22 cellular contexts compared by ENCODE assay signal in the genomic region with DNA sequence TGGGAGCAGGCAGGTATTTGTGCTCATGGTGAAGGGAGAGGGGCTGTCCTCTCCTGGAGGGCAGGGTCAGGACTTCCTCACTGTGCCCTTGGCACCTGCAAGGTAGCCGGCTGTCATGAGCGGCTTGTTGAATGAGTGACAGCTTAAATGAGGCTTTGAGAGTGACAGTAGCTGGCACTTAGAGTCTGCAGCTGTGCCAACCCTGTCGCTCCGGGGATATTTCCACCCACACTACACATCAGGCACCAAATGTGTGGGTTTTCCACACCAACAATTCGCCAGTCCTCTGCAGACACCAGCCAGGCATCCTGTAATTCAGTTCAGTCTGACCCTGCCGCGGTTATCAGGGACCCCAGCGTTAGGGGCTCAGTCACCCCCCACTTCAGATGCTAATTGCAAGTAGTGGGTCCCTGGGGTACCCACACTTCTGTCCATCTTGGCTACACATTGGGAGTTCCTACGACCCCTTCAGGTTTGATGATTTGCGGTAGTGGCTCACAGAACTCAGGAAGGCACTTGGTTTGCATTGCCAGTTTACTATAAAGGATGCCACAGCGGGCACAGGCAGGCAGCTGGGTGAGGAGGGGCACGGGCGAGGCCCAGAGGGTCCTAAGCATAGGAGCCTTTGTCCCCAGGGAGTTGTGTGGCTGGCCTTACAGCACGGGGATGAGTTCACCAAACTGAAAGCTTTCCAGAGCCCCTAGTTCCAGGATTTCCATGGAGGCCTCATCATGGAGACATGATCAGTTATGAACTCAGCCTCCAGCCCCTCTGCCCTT. TPM values are rescaled to one million over a fixed set of nuclear protein-coding genes. Genes with fewer than 3 reads are reported as not detected.
DNase-seq lines count a peak whose midpoint lies in the region; ATAC-seq and TF ChIP-seq lines count a peak whose summit lies in the region.
"Had no signal": no experiment of that assay in that cellular context is flagged by ENCODE, and none has a peak within 500 bp of the region (broad histone marks: within the 10 kb centered on the region; RNA-seq: fewer than 3 reads in every experiment).

No MANE protein-coding gene starts in this region.

- no peak overlapping the region for H3K23ac ChIP-seq in neuronal stem cell (ENCODE audit: low read depth, low read length, poor library complexity)

- H3K18ac ChIP-seq in neuronal stem cell (ENCODE audit: low read length) = no peak overlapping the region

- H4K8ac ChIP-seq in neuronal stem cell (ENCODE audit: low read depth, low read length) = no peak overlapping the region

- H3K14ac ChIP-seq in neuronal stem cell (ENCODE audit: low read length) = no peak overlapping the region

- no peaks in the 10 kb centered on the region for H3K9me3 Mint-ChIP-seq in immature natural killer cell
- H3K9me3 Mint-ChIP-seq: CD4-positive, CD25-positive, alpha-beta regulatory T cell had no signal

- H2BK120ac ChIP-seq in neuronal stem cell (ENCODE audit: low read depth, low read length) = no peak overlapping the region

- H3K9me3 ChIP-seq in right atrium auricular region (no peaks in the 10 kb centered on the region), RWPE2 (ENCODE audit: severe bottlenecking) (no peaks in the 10 kb centered on the region), neuronal stem cell (replicated peaks in 1 of 2; ENCODE audit: control insufficient read depth in 2 of 2, insufficient read depth in 1 of 2, low read depth in 1 of 2, low read length in 2 of 2) (no peaks in the 10 kb centered on the region)
- H3K9me3 ChIP-seq: A549, SK-N-SH had no signal

- H3K27ac ChIP-seq in right atrium auricular region (no peak overlapping the region), RWPE2 (ENCODE audit: poor library complexity, severe bottlenecking) (no peak overlapping the region), neuronal stem cell (replicated peaks; ENCODE audit: low read length) (no peak overlapping the region)
- H3K27ac ChIP-seq: A549, PC-9 had no signal

- no CpG with 5 or more reads among the region's 14 CpGs for WGBS in neuronal stem cell (ENCODE audit: extremely low coverage in 2 of 2, insufficient read length in 2 of 2, insufficient replicate concordance in 1 of 2), 2 donors

- no peak overlapping the region for H2BK15ac ChIP-seq in neuronal stem cell (ENCODE audit: low read length)

- H3K4me3 ChIP-seq in right atrium auricular region (no peak overlapping the region), RWPE2 (ENCODE audit: severe bottlenecking) (no peak overlapping the region), neuronal stem cell (ENCODE audit: low read length in 2 of 2) (peak overlapping the region in 1 of 2 donors; percentile 46)
- H3K4me3 ChIP-seq: A549, PC-9 had no signal

- H4K91ac ChIP-seq in neuronal stem cell (ENCODE audit: low read depth, low read length, poor library complexity) = no peak overlapping the region

- no peak overlapping the region for H2BK12ac ChIP-seq in neuronal stem cell (ENCODE audit: low read length)

- H3K4me1 ChIP-seq in right atrium auricular region = peaks cover 0 to 17% of the 10 kb centered on the region in 2 donors
- H3K4me1 ChIP-seq in RWPE2 (ENCODE audit: insufficient read depth, poor library complexity, severe bottlenecking) = peaks cover 8% of the 10 kb centered on the region
- H3K4me1 ChIP-seq in neuronal stem cell (ENCODE audit: control insufficient read depth in 2 of 2, insufficient read depth in 1 of 2, low read depth in 1 of 2, low read length in 2 of 2) = no peaks in the 10 kb centered on the region

- intact Hi-C loops in Right ventricle myocardium superior (cut with DNase I) = no loop called here

- H3K79me1 ChIP-seq in neuronal stem cell (ENCODE audit: low read depth, low read length) = peaks cover 10% of the 10 kb centered on the region

- H3K36me3 ChIP-seq in right atrium auricular region (peaks cover 24% of the 10 kb centered on the region), RWPE2 (ENCODE audit: low read depth) (peaks cover 64% of the 10 kb centered on the region), neuronal stem cell (replicated peaks in 1 of 2; ENCODE audit: control insufficient read depth in 2 of 2, insufficient read depth in 2 of 2, low read length in 2 of 2) (peaks cover 10 to 50% of the 10 kb centered on the region in 2 donors)

- H3K27me3 ChIP-seq in right atrium auricular region (no peaks in the 10 kb centered on the region), RWPE2 (ENCODE audit: insufficient read depth, poor library complexity, severe bottlenecking) (no peaks in the 10 kb centered on the region), neuronal stem cell (ENCODE audit: control insufficient read depth in 3 of 3, insufficient read depth in 3 of 3, low read depth in 1 of 3, low read length in 3 of 3) (no peaks in the 10 kb centered on the region)

- ATAC-seq in Right ventricle myocardium superior (ENCODE audit: poor library complexity) (peak; percentile 58), RWPE2 (ENCODE audit: low read depth) (no peak), GM21529 (IDR thresholded peaks at IDR 0.05; ENCODE audit: unreplicated experiment) (no peak)
- ATAC-seq: A549 had no signal

- H3K27me3 Mint-ChIP-seq in immature natural killer cell (ENCODE audit: low read depth in 3 of 3) = peaks cover 0 to 6% (median 0%) of the 10 kb centered on the region in 3 donors
- H3K27me3 Mint-ChIP-seq: CD4-positive, CD25-positive, alpha-beta regulatory T cell had no signal

- no peak overlapping the region for H3K4ac ChIP-seq in neuronal stem cell (ENCODE audit: low read length)

- H3K36me3 Mint-ChIP-seq in immature natural killer cell = peaks cover 4 to 14% (median 4%) of the 10 kb centered on the region in 3 donors

- peak overlapping the region; percentile 0 for H2BK5ac ChIP-seq in neuronal stem cell (ENCODE audit: low read length)

- H2AFZ ChIP-seq in neuronal stem cell (ENCODE audit: low read length) = no peak overlapping the region
- H2AFZ ChIP-seq: PC-9 had no signal

- H2AK5ac ChIP-seq in neuronal stem cell (ENCODE audit: low read depth, low read length) = no peak overlapping the region

- peak; percentile 34 for DNase-seq in Right ventricle myocardium superior
- DNase-seq in right atrium auricular region (ENCODE audit: low spot score) = no peak
- peak; percentile 72 for DNase-seq in RWPE2 (ENCODE audit: low spot score)
- DNase-seq in neuronal stem cell (ENCODE audit: low spot score) = no peak
- DNase-seq in activated CD4-positive, alpha-beta T cell treated with anti-CD3 and anti-CD28 coated beads, Interleukin-2, amount 50 U/mL, for 1 hour = no peak
- DNase-seq in immature natural killer cell = no peak
- no peak for DNase-seq in ACHN
- DNase-seq: Calu3; CD4-positive, CD25-positive, alpha-beta regulatory T cell; DMS53; H7; NCI-H1048; NCI-H1694; NCI-H2107; NCI-H446 treated with DMSO at 0.1 percent for 48 hours; NCI-H748 treated with DMSO at 0.1 percent for 48 hours; PC-9; SHP77; SK-N-SH had no signal

- H3K9ac ChIP-seq in neuronal stem cell (ENCODE audit: low read depth, low read length, poor library complexity) = no peak overlapping the region
- H3K9ac ChIP-seq: SK-N-SH had no signal

- in situ Hi-C loops in ACHN (cut with HindIII; ENCODE audit: low pct_ligation_motif_present, low pct_unique_long_range_greater_than_20kb, low sequenced_read_pairs) = no loop called here

- H3K4me2 ChIP-seq in neuronal stem cell (ENCODE audit: insufficient read depth, low read length, poor library complexity, severe bottlenecking) = no peak overlapping the region
- H3K4me2 ChIP-seq: A549, PC-9, SK-N-SH had no signal

- H3K4me3 Mint-ChIP-seq in immature natural killer cell = no peak overlapping the region
- H3K4me3 Mint-ChIP-seq: CD4-positive, CD25-positive, alpha-beta regulatory T cell had no signal

- H3K4me1 Mint-ChIP-seq in immature natural killer cell = peaks cover 1 to 16% of the 10 kb centered on the region in 2 donors

- no peak overlapping the region for H3K27ac Mint-ChIP-seq in immature natural killer cell

- TF ChIP-seq CTCF in right atrium auricular region (IDR thresholded peaks at IDR 0.05) (no peak), RWPE2 (IDR thresholded peaks at IDR 0.05; ENCODE audit: poor library complexity, severe bottlenecking) (no peak)

RNA-seq across cellular contexts. Expression of a gene that starts 9.1 kb away (rescaled TPM):
- 20.8 TPM for total RNA-seq in Right ventricle myocardium superior
- total RNA-seq in right atrium auricular region = 10 to 100 TPM; 20.7 to 24.1 TPM
- polyA plus RNA-seq in neuronal stem cell (2013, experiment 1 of 2) = 24.2 TPM
- polyA plus RNA-seq in neuronal stem cell (2013, experiment 2 of 2) = 25.1 TPM
- 10 to 100 TPM; 14.5 to 19.6 (median 15.3) TPM for polyA plus RNA-seq in immature natural killer cell

RNA-seq across cellular contexts. Expression of a gene that starts 28.1 kb away (rescaled TPM):
- total RNA-seq in Right ventricle myocardium superior (not detected), right atrium auricular region (not detected)
- 1.4 TPM for polyA plus RNA-seq in neuronal stem cell (2013, experiment 1 of 2)
- polyA plus RNA-seq in neuronal stem cell (2013, experiment 2 of 2) = 1.4 TPM
- polyA plus RNA-seq in immature natural killer cell = not detected
- total RNA-seq: Calu3; CD4-positive, CD25-positive, alpha-beta regulatory T cell; MCF 10A; PC-9 had no signal
- polyA plus RNA-seq: A549; CD4-positive, CD25-positive, alpha-beta regulatory T cell had no signal

RNA-seq across cellular contexts. Expression of a gene that starts 46.4 kb away (rescaled TPM):
- 52.3 TPM for total RNA-seq in Right ventricle myocardium superior
- total RNA-seq in right atrium auricular region = 10 to 100 TPM; 27.2 to 29.6 TPM
- polyA plus RNA-seq in neuronal stem cell (2013, experiment 1 of 2) = 23.2 TPM
- 23.6 TPM for polyA plus RNA-seq in neuronal stem cell (2013, experiment 2 of 2)
- polyA plus RNA-seq in immature natural killer cell = 10 to 100 TPM; 17.9 to 45.2 (median 24.5) TPM

RNA-seq across cellular contexts. Expression of a gene that starts 48.4 kb away (rescaled TPM):
- total RNA-seq in Right ventricle myocardium superior = 8.9 TPM
- 1 to 10 TPM; 8.3 to 9.0 TPM for total RNA-seq in right atrium auricular region
- polyA plus RNA-seq in neuronal stem cell (2013, experiment 1 of 2) = 13.7 TPM
- 13.4 TPM for polyA plus RNA-seq in neuronal stem cell (2013, experiment 2 of 2)
- polyA plus RNA-seq in immature natural killer cell = under 1 TPM in 2 of 3 donors, not detected in 1; 0.39 to 0.68 TPM

RNA-seq across cellular contexts. Expression of a gene that starts 48.8 kb away (rescaled TPM):
- total RNA-seq in Right ventricle myocardium superior (239 TPM), right atrium auricular region (100 to 1,000 TPM; 258 to 313 TPM)
- 299 TPM for polyA plus RNA-seq in neuronal stem cell (2013, experiment 1 of 2)
- 308 TPM for polyA plus RNA-seq in neuronal stem cell (2013, experiment 2 of 2)
- polyA plus RNA-seq in immature natural killer cell = 100 to 1,000 TPM; 497 to 643 (median 622) TPM

Comparison
In these comparisons a context has a peak if more than half of its experiments do, and no peak if none do; other contexts are left out.
1. DNase-seq: peak in Right ventricle myocardium superior (single experiment) and RWPE2 (single experiment); none in right atrium auricular region (single experiment), neuronal stem cell (single experiment), activated CD4-positive, alpha-beta T cell treated with anti-CD3 and anti-CD28 coated beads, Interleukin-2, amount 50 U/mL, for 1 hour (single experiment), immature natural killer cell (0 of 3) and ACHN (single experiment).